7 cellular contexts compared by ENCODE assay signal in genomic region chr2:190996338-190996946, GRCh38. TPM values are rescaled to one million over a fixed set of nuclear protein-coding genes. Genes with fewer than 3 reads are reported as not detected.
DNase-seq lines count a peak whose midpoint lies in the region; TF ChIP-seq lines count a peak whose summit lies in the region.

No MANE protein-coding gene starts in this region.

- H3K27me3 ChIP-seq in DOHH2 (ENCODE audit: control insufficient read depth, low read length), result no peaks in the 10 kb centered on the region
- no peaks in the 10 kb centered on the region for H3K27me3 ChIP-seq in colonic mucosa
- no peaks in the 10 kb centered on the region for H3K27me3 ChIP-seq in mesenchymal stem cell (ENCODE audit: control insufficient read depth in 1 of 2, insufficient read depth in 1 of 2, low read length in 2 of 2)

- H3K14ac ChIP-seq in mesenchymal stem cell (ENCODE audit: low read length in 2 of 2), result no peak overlapping the region

- no peak overlapping the region for H3K23ac ChIP-seq in mesenchymal stem cell (ENCODE audit: low read length in 2 of 2)

- H3K27ac ChIP-seq in DOHH2 (ENCODE audit: low read depth, low read length) (no peak overlapping the region), colonic mucosa (no peak overlapping the region), mesenchymal stem cell (ENCODE audit: low read length, poor library complexity, severe bottlenecking) (no peak overlapping the region)

- H3K9me2 ChIP-seq in DOHH2 (replicated peaks; ENCODE audit: control insufficient read depth, low read length), result no peaks in the 10 kb centered on the region

- H3K4me3 ChIP-seq in DOHH2 (ENCODE audit: low read length), result no peak overlapping the region
- no peak overlapping the region for H3K4me3 ChIP-seq in colonic mucosa
- H3K4me3 ChIP-seq in mesenchymal stem cell (ENCODE audit: insufficient read depth in 1 of 2, low read depth in 1 of 2, low read length in 2 of 2), result no peak overlapping the region

- 88% methylated on average over 5 of the region's 5 CpGs for WGBS in mesenchymal stem cell

- H3K9ac ChIP-seq in colonic mucosa (ENCODE audit: low read depth in 2 of 2, low read length in 2 of 2) (no peak overlapping the region), mesenchymal stem cell (ENCODE audit: low read length) (no peak overlapping the region)

- H4K91ac ChIP-seq in mesenchymal stem cell (ENCODE audit: low read length), result no peak overlapping the region

- DNase-seq in H4 (ENCODE audit: low spot score) (peak; percentile 30), RPMI8226 (peak; percentile 68), colonic mucosa (no peak), mesenchymal stem cell (peak; percentile 62), KG1 (lab: John Stamatoyannopoulos, UW) (no peak)
- DNase-seq in stimulated activated CD4-positive, alpha-beta T cell treated with anti-CD3 and anti-CD28 coated beads, Interleukin-1b, Interleukin-23, amount 100 ng/mL, for 48 hours, result no peak

- H2BK12ac ChIP-seq in mesenchymal stem cell (ENCODE audit: low read length in 2 of 2), result no peak overlapping the region

- no peak overlapping the region for H4K8ac ChIP-seq in mesenchymal stem cell (ENCODE audit: low read length)

- no peaks in the 10 kb centered on the region for H3F3A ChIP-seq in DOHH2 (ENCODE audit: control insufficient read depth, insufficient read depth)

- intact Hi-C loops in colonic mucosa (cut with DNase I), result no loop called here

- no peaks in the 10 kb centered on the region for H4K20me1 ChIP-seq in DOHH2 (ENCODE audit: control insufficient read depth, insufficient read depth, low read depth, low read length)

- no peaks in the 10 kb centered on the region for H3K79me2 ChIP-seq in DOHH2 (ENCODE audit: control insufficient read depth, low read length)

- H2BK120ac ChIP-seq in mesenchymal stem cell (ENCODE audit: low read depth, low read length), result no peak overlapping the region

- no peak overlapping the region for H2AFZ ChIP-seq in mesenchymal stem cell (ENCODE audit: low read depth, low read length)

- no peak overlapping the region for H2BK5ac ChIP-seq in mesenchymal stem cell (ENCODE audit: low read depth, low read length, poor library complexity, severe bottlenecking)

- TF ChIP-seq CTCF in DOHH2 (IDR thresholded peaks at IDR 0.05; ENCODE audit: low read depth, low read length, poor library complexity, severe bottlenecking), result peak; percentile 70
- TF ChIP-seq CTCF in colonic mucosa (IDR thresholded peaks at IDR 0.05), result peak; percentile 52

- H3K4me2 ChIP-seq in DOHH2 (ENCODE audit: low read length) (no peak overlapping the region), mesenchymal stem cell (ENCODE audit: low read length, poor library complexity, severe bottlenecking) (no peak overlapping the region)

- no peak overlapping the region for H2BK15ac ChIP-seq in mesenchymal stem cell (ENCODE audit: low read depth, poor library complexity, severe bottlenecking)

- H2AK5ac ChIP-seq in mesenchymal stem cell (ENCODE audit: low read length, severe bottlenecking), result no peak overlapping the region

- no peak overlapping the region for H3K18ac ChIP-seq in mesenchymal stem cell (ENCODE audit: low read depth in 1 of 2, low read length in 2 of 2)

- no peak overlapping the region for H3K4ac ChIP-seq in mesenchymal stem cell (ENCODE audit: low read depth in 1 of 2, low read length in 2 of 2)

- H3K36me3 ChIP-seq in DOHH2 (ENCODE audit: control insufficient read depth, low read length), result no peaks in the 10 kb centered on the region
- H3K36me3 ChIP-seq in colonic mucosa, result peaks cover 50% of the 10 kb centered on the region
- H3K36me3 ChIP-seq in mesenchymal stem cell (ENCODE audit: control insufficient read depth in 1 of 2, insufficient read depth in 2 of 2, low read depth in 1 of 2, low read length in 2 of 2), result peaks cover 49 to 99% of the 10 kb centered on the region in 2 experiments

- no peaks in the 10 kb centered on the region for H3K9me3 ChIP-seq in DOHH2 (ENCODE audit: control insufficient read depth, insufficient read depth, low read length)
- no peaks in the 10 kb centered on the region for H3K9me3 ChIP-seq in colonic mucosa
- no peaks in the 10 kb centered on the region for H3K9me3 ChIP-seq in mesenchymal stem cell (ENCODE audit: control insufficient read depth, low read length)

- H3K79me1 ChIP-seq in mesenchymal stem cell (replicated peaks; ENCODE audit: low read length, poor library complexity, severe bottlenecking), result peaks cover 25% of the 10 kb centered on the region

- H3K4me1 ChIP-seq in DOHH2 (ENCODE audit: control insufficient read depth, low read length) (no peaks in the 10 kb centered on the region), colonic mucosa (no peaks in the 10 kb centered on the region), mesenchymal stem cell (ENCODE audit: control insufficient read depth, insufficient read depth, low read depth, low read length) (no peaks in the 10 kb centered on the region)

RNA-seq across cellular contexts. Expression of gene STAT1, which starts 17.5 kb away (rescaled TPM):
- 88.6 and 110 TPM in 2 replicates for total RNA-seq in H4 (2014; rRNA removed; shearing (Covaris generic))
- total RNA-seq in colonic mucosa, result 10 to 100 TPM; 52.7 to 58.3 TPM
- 77.9 TPM for polyA plus RNA-seq in mesenchymal stem cell (2013, experiment 1 of 2)
- 78.1 TPM for polyA plus RNA-seq in mesenchymal stem cell (2013, experiment 2 of 2)

Comparison
In these comparisons a context has a peak if more than half of its experiments do, and no peak if none do; other contexts are left out.
1. DNase-seq: peak in H4 (single experiment), RPMI8226 (single experiment) and mesenchymal stem cell (single experiment); none in colonic mucosa (single experiment), stimulated activated CD4-positive, alpha-beta T cell treated with anti-CD3 and anti-CD28 coated beads, Interleukin-1b, Interleukin-23, amount 100 ng/mL, for 48 hours (single experiment) and KG1 (single experiment).